Comparison of ENCODE assay signal across 10 cellular contexts in the genomic region with DNA sequence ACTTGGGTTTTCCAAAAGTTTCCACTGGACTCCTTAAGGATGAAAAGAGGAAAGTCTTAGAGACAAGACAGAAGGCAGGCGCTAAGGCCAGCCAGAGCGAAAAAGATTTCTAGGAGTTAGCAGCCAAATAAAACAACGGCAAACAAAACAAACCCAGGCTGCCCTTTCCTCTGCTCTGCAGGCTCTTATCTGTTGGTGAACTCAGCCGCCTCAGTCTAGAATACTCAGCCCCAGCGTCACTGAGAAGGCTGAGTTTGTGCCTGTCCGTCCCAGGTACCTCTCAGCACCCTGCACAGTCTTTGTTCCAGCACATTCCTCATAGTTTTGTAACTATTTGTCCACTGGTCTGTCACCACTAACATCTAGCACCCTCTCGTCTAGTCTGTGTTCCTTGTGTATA.
DNase-seq lines count a peak whose midpoint lies in the region; ATAC-seq and TF ChIP-seq lines count a peak whose summit lies in the region.
"Had no signal": no experiment of that assay in that cellular context is flagged by ENCODE, and none has a peak within 500 bp of the region (broad histone marks: within the 10 kb centered on the region; RNA-seq: fewer than 3 reads in every experiment).

No MANE protein-coding gene starts in this region.

- no peak for TF ChIP-seq EP300 in upper lobe of left lung (IDR thresholded peaks at IDR 0.05)

- H3K36me3 Mint-ChIP-seq in stimulated activated memory B cell treated with anti-CD40 and anti-IgM and Interleukin-4, amounts not matched to agents 10 μg/mL and 1 μg/mL and 100 μg/mL, for 72 hours, result no peaks in the 10 kb centered on the region

- H3K9me3 ChIP-seq in mucosa of stomach (ENCODE audit: control insufficient read depth, low read length) (no peaks in the 10 kb centered on the region), upper lobe of left lung (peaks cover 0 to 4% (median 0%) of the 10 kb centered on the region in 4 donors)

- H3K36me3 ChIP-seq in mucosa of stomach (ENCODE audit: control insufficient read depth, insufficient read depth, low read length) (no peaks in the 10 kb centered on the region), upper lobe of left lung (no peaks in the 10 kb centered on the region)

- peaks cover 2% of the 10 kb centered on the region for H3K9me3 Mint-ChIP-seq in stimulated activated memory B cell treated with anti-CD40 and anti-IgM and Interleukin-4, amounts not matched to agents 10 μg/mL and 1 μg/mL and 100 μg/mL, for 72 hours

- 49 to 55% methylated on average over 4 to 7 of the region's 7 CpGs for WGBS in upper lobe of left lung, 2 donors

- peak; percentile 66 for DNase-seq in fibroblast of villous mesenchyme (ENCODE audit: low read depth)
- peak in 1 of 2 donors; percentile 31 for DNase-seq in upper lobe of left lung
- no peak for DNase-seq in activated CD4-positive, alpha-beta T cell treated with anti-CD3 and anti-CD28 coated beads, Interleukin-2, amount 50 U/mL, for 1 hour
- DNase-seq in stimulated activated CD4-positive, alpha-beta T cell treated with anti-CD3 and anti-CD28 coated beads, Interleukin-2, amount 100 ng/mL, for 48 hours, result no peak
- DNase-seq: NCI-H526, posterior cingulate gyrus had no signal

- H3K27me3 Mint-ChIP-seq in stimulated activated memory B cell treated with anti-CD40 and anti-IgM and Interleukin-4, amounts not matched to agents 10 μg/mL and 1 μg/mL and 100 μg/mL, for 72 hours, result no peaks in the 10 kb centered on the region

- H3K27ac ChIP-seq in VCaP (peak overlapping the region; percentile 70), upper lobe of left lung (peak overlapping the region; percentile 48 to 78 (median 58))

- no peaks in the 10 kb centered on the region for H3K4me1 Mint-ChIP-seq in stimulated activated memory B cell treated with anti-CD40 and anti-IgM and Interleukin-4, amounts not matched to agents 10 μg/mL and 1 μg/mL and 100 μg/mL, for 72 hours

- no peak overlapping the region for H3K27ac Mint-ChIP-seq in stimulated activated memory B cell treated with anti-CD40 and anti-IgM and Interleukin-4, amounts not matched to agents 10 μg/mL and 1 μg/mL and 100 μg/mL, for 72 hours

- H3K4me3 ChIP-seq in fibroblast of villous mesenchyme (ENCODE audit: low read depth, low read length) (no peak overlapping the region), mucosa of stomach (ENCODE audit: low read length) (no peak overlapping the region), upper lobe of left lung (no peak overlapping the region)

- H3K4me1 ChIP-seq in mucosa of stomach (ENCODE audit: control insufficient read depth, insufficient read depth, low read length) (peaks cover 29% of the 10 kb centered on the region), upper lobe of left lung (peaks cover 0 to 29% (median 20%) of the 10 kb centered on the region in 4 donors)

- ATAC-seq in upper lobe of left lung (ENCODE audit: low FRiP score in 2 of 2), result peak; percentile 82 to 85
- ATAC-seq in GM21423 (IDR thresholded peaks at IDR 0.05; ENCODE audit: unreplicated experiment), result no peak
- ATAC-seq in stimulated activated memory B cell treated with anti-CD40 and anti-IgM and Interleukin-4, amounts not matched to agents 10 μg/mL and 1 μg/mL and 100 μg/mL, for 72 hours, result no peak

- H3K9ac ChIP-seq in mucosa of stomach (ENCODE audit: low read length), result peak overlapping the region; percentile 64

- no peak overlapping the region for H3K4me3 Mint-ChIP-seq in stimulated activated memory B cell treated with anti-CD40 and anti-IgM and Interleukin-4, amounts not matched to agents 10 μg/mL and 1 μg/mL and 100 μg/mL, for 72 hours

- H3K27me3 ChIP-seq in mucosa of stomach (ENCODE audit: control insufficient read depth, insufficient read depth, low read length), result no peaks in the 10 kb centered on the region
- H3K27me3 ChIP-seq in upper lobe of left lung, result no peaks in the 10 kb centered on the region

- TF ChIP-seq POLR2A in upper lobe of left lung (IDR thresholded peaks at IDR 0.05), result no peak

- TF ChIP-seq CTCF in VCaP (conservative IDR thresholded peaks at IDR 0.05) (no peak), fibroblast of villous mesenchyme (IDR thresholded peaks at IDR 0.05; ENCODE audit: insufficient read depth, low read depth, low read length) (no peak), upper lobe of left lung (IDR thresholded peaks at IDR 0.05) (no peak)

Comparison
In these comparisons a context has a peak if more than half of its experiments do, and no peak if none do; other contexts are left out.
1. ATAC-seq: peak in upper lobe of left lung (2 of 2); none in GM21423 (single experiment) and stimulated activated memory B cell treated with anti-CD40 and anti-IgM and Interleukin-4, amounts not matched to agents 10 μg/mL and 1 μg/mL and 100 μg/mL, for 72 hours (single experiment).